In genomic region chr12:56474389-56474788, GRCh38 we compare ENCODE assay signal across 29 cellular contexts. TPM values are rescaled to one million over a fixed set of nuclear protein-coding genes. Genes with fewer than 3 reads are reported as not detected.
"Had no signal": no experiment of that assay in that cellular context is flagged by ENCODE, and none has a peak within 500 bp of the region (broad histone marks: within the 10 kb centered on the region; RNA-seq: fewer than 3 reads in every experiment).

No MANE protein-coding gene starts in this region.

- H3K4me3 Mint-ChIP-seq: activated CD8-positive, alpha-beta T cell treated with anti-CD3 and anti-CD28 coated beads, Interleukin-2, amount 10 ng/mL, durations not matched to agents 7 days and 5 days; activated naive CD8-positive, alpha-beta T cell treated with anti-CD3 and anti-CD28 coated beads, Interleukin-2, amount 50 U/mL, for 24 hours; activated T-cell treated with anti-CD3 and anti-CD28 coated beads, Interleukin-2, amount 50 U/mL, for 4 hours; T-helper 17 cell; WTC11 had no signal

- H3K27me3 ChIP-seq: ascending aorta, body of pancreas, MG63 had no signal

- H3K9me3 ChIP-seq: ascending aorta, body of pancreas, MG63 had no signal

- DNase-seq: activated CD4-positive, alpha-beta T cell treated with anti-CD3 and anti-CD28 coated beads for 48 hours; activated CD4-positive, alpha-beta T cell treated with anti-CD3 and anti-CD28 coated beads, Interleukin-2, amount 50 U/mL, for 4 hours; activated CD4-positive, CD25-positive, alpha-beta regulatory T cell treated with anti-CD3 and anti-CD28 coated beads, Interleukin-2, amount 50 U/mL, for 72 hours; activated CD8-positive, alpha-beta memory T cell treated with anti-CD3 and anti-CD28 coated beads, Interleukin-2, amount 50 U/mL, for 48 hours; activated CD8-positive, alpha-beta T cell treated with anti-CD3 and anti-CD28 coated beads, Interleukin-2, amount 10 ng/mL, durations not matched to agents 7 days and 5 days; activated effector memory CD4-positive, alpha-beta T cell treated with anti-CD3 and anti-CD28 coated beads, Interleukin-2, amount 50 U/mL, for 16 hours; activated naive CD4-positive, alpha-beta T cell treated with Interleukin-2 at 50 U/mL for 16 hours; activated naive CD8-positive, alpha-beta T cell treated with anti-CD3 and anti-CD28 coated beads, Interleukin-2, amount 50 U/mL, for 24 hours; activated T-cell treated with anti-CD3 and anti-CD28 coated beads, Interleukin-2, amount 50 U/mL, for 4 hours; amniotic stem cell; body of pancreas; MG63; MV-4-11; NCI-H1092 treated with DMSO at 0.1 percent for 48 hours; NCI-H1436; NCI-H1694 treated with DMSO at 0.1 percent for 48 hours; NCI-H2029 treated with DMSO at 0.1 percent for 48 hours; NCI-H510A treated with DMSO at 0.1 percent for 48 hours; NCI-H69; NK-92 treated with Interleukin-12 subunit alpha and Interleukin-12 subunit beta, amount 100 ng/mL, for 24 hours; OCI-M1; RPMI8226; SHP77 treated with DMSO at 0.1 percent for 48 hours; T-helper 17 cell; T-helper 9 cell had no signal

- H3K27me3 Mint-ChIP-seq: activated naive CD8-positive, alpha-beta T cell treated with anti-CD3 and anti-CD28 coated beads, Interleukin-2, amount 50 U/mL, for 24 hours; T-helper 17 cell had no signal

- H3K9me3 Mint-ChIP-seq: activated naive CD4-positive, alpha-beta T cell treated with anti-CD3 and anti-CD28 coated beads, Interleukin-2, amount 50 U/mL, for 72 hours; activated naive CD8-positive, alpha-beta T cell treated with anti-CD3 and anti-CD28 coated beads, Interleukin-2, amount 50 U/mL, for 24 hours; activated T-cell treated with anti-CD3 and anti-CD28 coated beads, Interleukin-2, amount 50 U/mL, for 4 hours; WTC11 had no signal

- H3K27ac ChIP-seq: ascending aorta had no signal

- H3K4me3 ChIP-seq: ascending aorta, body of pancreas, MG63 had no signal

- ATAC-seq: activated CD8-positive, alpha-beta T cell treated with anti-CD3 and anti-CD28 coated beads, Interleukin-2, amount 10 ng/mL, durations not matched to agents 7 days and 5 days; activated naive CD4-positive, alpha-beta T cell treated with anti-CD3 and anti-CD28 coated beads, Interleukin-2, amount 50 U/mL, for 72 hours; activated naive CD8-positive, alpha-beta T cell treated with anti-CD3 and anti-CD28 coated beads, Interleukin-2, amount 50 U/mL, for 24 hours; activated T-cell treated with anti-CD3 and anti-CD28 coated beads, Interleukin-2, amount 50 U/mL, for 4 hours; body of pancreas; Panc1; T-helper 17 cell; WTC11 had no signal

- H3K36me3 ChIP-seq: ascending aorta had no signal

- H3K27ac Mint-ChIP-seq: activated CD8-positive, alpha-beta T cell treated with anti-CD3 and anti-CD28 coated beads, Interleukin-2, amount 10 ng/mL, durations not matched to agents 7 days and 5 days; activated naive CD8-positive, alpha-beta T cell treated with anti-CD3 and anti-CD28 coated beads, Interleukin-2, amount 50 U/mL, for 24 hours; T-helper 17 cell; WTC11 had no signal

RNA-seq across cellular contexts. Expression of gene GLS2, which starts 13.6 kb away (rescaled TPM):
- total RNA-seq: ascending aorta had no signal

RNA-seq across cellular contexts. Expression of gene MIP, which starts 19.9 kb away (rescaled TPM):
- total RNA-seq: activated CD8-positive, alpha-beta T cell treated with anti-CD3 and anti-CD28 coated beads, Interleukin-2, amount 10 ng/mL, durations not matched to agents 7 days and 5 days; activated naive CD4-positive, alpha-beta T cell treated with anti-CD3 and anti-CD28 coated beads, Interleukin-2, amount 50 U/mL, for 72 hours; ascending aorta; body of pancreas; T-helper 17 cell; WTC11 had no signal
